ENCODE assay signal across 12 cellular contexts in genomic region chr1:159054427-159054826, GRCh38. TPM values are rescaled to one million over a fixed set of nuclear protein-coding genes. Genes with fewer than 3 reads are reported as not detected.
DNase-seq lines count a peak whose midpoint lies in the region; ATAC-seq and TF ChIP-seq lines count a peak whose summit lies in the region.
"Had no signal": no experiment of that assay in that cellular context is flagged by ENCODE, and none has a peak within 500 bp of the region (broad histone marks: within the 10 kb centered on the region; RNA-seq: fewer than 3 reads in every experiment).

No MANE protein-coding gene starts in this region.

- no peak for TF ChIP-seq CTCF in HL-60 (IDR thresholded peaks at IDR 0.05; ENCODE audit: insufficient read depth, low read length)
- TF ChIP-seq CTCF in lung (IDR thresholded peaks at IDR 0.05; ENCODE audit: control extremely low read depth, extremely low read depth), result no peak
- TF ChIP-seq CTCF in upper lobe of right lung (IDR thresholded peaks at IDR 0.05), result no peak

- H3K36me3 Mint-ChIP-seq in CD4-positive, CD25-positive, alpha-beta regulatory T cell, result peaks cover 64% of the 10 kb centered on the region
- peaks cover 72% of the 10 kb centered on the region for H3K36me3 Mint-ChIP-seq in activated naive CD8-positive, alpha-beta T cell treated with anti-CD3 and anti-CD28 coated beads, Interleukin-2, amount 50 U/mL, for 24 hours (ENCODE audit: low read depth)

- H3K36me3 ChIP-seq in CD4-positive, CD25-positive, alpha-beta regulatory T cell (ENCODE audit: control insufficient read depth, insufficient read depth, low read length), result peaks cover 69% of the 10 kb centered on the region
- H3K36me3 ChIP-seq in lung (ENCODE audit: control insufficient read depth in 2 of 2, insufficient read depth in 2 of 2, low read length in 2 of 2) (peaks cover 18 to 23% of the 10 kb centered on the region in 2 donors), upper lobe of right lung (peaks cover 67% of the 10 kb centered on the region)

- no peak for ATAC-seq in CD4-positive, CD25-positive, alpha-beta regulatory T cell (ENCODE audit: low read depth in 2 of 2)
- no peak for ATAC-seq in activated naive CD8-positive, alpha-beta T cell treated with anti-CD3 and anti-CD28 coated beads, Interleukin-2, amount 50 U/mL, for 24 hours
- ATAC-seq in lung (ENCODE audit: insufficient read depth, low FRiP score) (peak; percentile 23), upper lobe of right lung (no peak), GM21360 (IDR thresholded peaks at IDR 0.05; ENCODE audit: unreplicated experiment) (no peak)

- H3K4me1 ChIP-seq in CD4-positive, CD25-positive, alpha-beta regulatory T cell (ENCODE audit: control insufficient read depth, insufficient read depth, low read length, poor library complexity, severe bottlenecking), result peaks cover 10% of the 10 kb centered on the region
- H3K4me1 ChIP-seq in lung (ENCODE audit: control insufficient read depth in 2 of 2, insufficient read depth in 2 of 2, low read length in 2 of 2), result peaks cover 2 to 5% of the 10 kb centered on the region in 2 donors
- no peaks in the 10 kb centered on the region for H3K4me1 ChIP-seq in upper lobe of right lung

- no peaks in the 10 kb centered on the region for H3K27me3 Mint-ChIP-seq in CD4-positive, CD25-positive, alpha-beta regulatory T cell
- no peaks in the 10 kb centered on the region for H3K27me3 Mint-ChIP-seq in activated naive CD8-positive, alpha-beta T cell treated with anti-CD3 and anti-CD28 coated beads, Interleukin-2, amount 50 U/mL, for 24 hours

- no peaks in the 10 kb centered on the region for H3K27me3 ChIP-seq in CD4-positive, CD25-positive, alpha-beta regulatory T cell (ENCODE audit: control insufficient read depth, insufficient read depth, low read length)
- no peaks in the 10 kb centered on the region for H3K27me3 ChIP-seq in HL-60 (ENCODE audit: insufficient read depth, poor library complexity, severe bottlenecking)
- H3K27me3 ChIP-seq in lung (ENCODE audit: control insufficient read depth, insufficient read depth), result no peaks in the 10 kb centered on the region
- no peaks in the 10 kb centered on the region for H3K27me3 ChIP-seq in upper lobe of right lung

- H3K9me3 Mint-ChIP-seq in CD4-positive, CD25-positive, alpha-beta regulatory T cell, result no peaks in the 10 kb centered on the region
- no peaks in the 10 kb centered on the region for H3K9me3 Mint-ChIP-seq in activated naive CD8-positive, alpha-beta T cell treated with anti-CD3 and anti-CD28 coated beads, Interleukin-2, amount 50 U/mL, for 24 hours

- 70 to 84% methylated on average over 2 of the region's 2 CpGs for WGBS in lung, 2 donors

- intact Hi-C loops in upper lobe of right lung (cut with DNase I), result no loop called here

- peaks cover 38 to 45% (median 42%) of the 10 kb centered on the region in 4 donors for H3K4me1 Mint-ChIP-seq in CD4-positive, CD25-positive, alpha-beta regulatory T cell
- H3K4me1 Mint-ChIP-seq in activated naive CD8-positive, alpha-beta T cell treated with anti-CD3 and anti-CD28 coated beads, Interleukin-2, amount 50 U/mL, for 24 hours, result peaks cover 56% of the 10 kb centered on the region

- no peak for DNase-seq in CD4-positive, CD25-positive, alpha-beta regulatory T cell
- DNase-seq in HL-60 (ENCODE audit: low read depth in 1 of 2, low spot score in 1 of 2) (no peak), lung (ENCODE audit: low spot score) (no peak), upper lobe of right lung (no peak), DMS153 (lab: John Stamatoyannopoulos, UW) (no peak), amygdala (lab: John Stamatoyannopoulos, UW) (no peak)
- no peak for DNase-seq in activated naive CD8-positive, alpha-beta T cell treated with anti-CD3 and anti-CD28 coated beads, Interleukin-2, amount 50 U/mL, for 24 hours
- DNase-seq: activated CD8-positive, alpha-beta memory T cell treated with anti-CD3 and anti-CD28 coated beads, Interleukin-2, amount 50 U/mL, for 4 hours; NCI-H1417 treated with DMSO at 0.1 percent for 48 hours; stimulated activated naive CD4-positive, alpha-beta T cell had no signal

- H3K4me3 Mint-ChIP-seq in CD4-positive, CD25-positive, alpha-beta regulatory T cell, result no peak overlapping the region
- H3K4me3 Mint-ChIP-seq in activated naive CD8-positive, alpha-beta T cell treated with anti-CD3 and anti-CD28 coated beads, Interleukin-2, amount 50 U/mL, for 24 hours, result no peak overlapping the region

- no peak overlapping the region for H3K4me3 ChIP-seq in CD4-positive, CD25-positive, alpha-beta regulatory T cell (ENCODE audit: low read depth, low read length)
- H3K4me3 ChIP-seq in HL-60 (replicated peaks; ENCODE audit: insufficient read depth, low read length) (no peak overlapping the region), lung (no peak overlapping the region), upper lobe of right lung (no peak overlapping the region)

- peak overlapping the region; percentile 7 to 82 (median 37) for H3K27ac Mint-ChIP-seq in CD4-positive, CD25-positive, alpha-beta regulatory T cell
- peak overlapping the region; percentile 24 for H3K27ac Mint-ChIP-seq in activated naive CD8-positive, alpha-beta T cell treated with anti-CD3 and anti-CD28 coated beads, Interleukin-2, amount 50 U/mL, for 24 hours

- H3K9me3 ChIP-seq in CD4-positive, CD25-positive, alpha-beta regulatory T cell (ENCODE audit: control insufficient read depth in 2 of 2, low read length in 2 of 2), result no peaks in the 10 kb centered on the region
- H3K9me3 ChIP-seq in lung (ENCODE audit: control insufficient read depth in 2 of 2, insufficient read depth in 1 of 2, low read length in 1 of 2) (no peaks in the 10 kb centered on the region), upper lobe of right lung (no peaks in the 10 kb centered on the region)

- H3K27ac ChIP-seq in CD4-positive, CD25-positive, alpha-beta regulatory T cell (ENCODE audit: insufficient read depth, low read length, poor library complexity, severe bottlenecking), result peak overlapping the region; percentile 30
- peak overlapping the region; percentile 70 for H3K27ac ChIP-seq in HL-60 (replicated peaks)
- H3K27ac ChIP-seq in lung (ENCODE audit: low read depth in 1 of 2, low read length in 1 of 2), result no peak overlapping the region
- no peak overlapping the region for H3K27ac ChIP-seq in upper lobe of right lung
- H3K27ac ChIP-seq: C4-2B had no signal

RNA-seq across cellular contexts. Expression of gene AIM2, which starts 22.1 kb away (rescaled TPM):
- 6.2 TPM for total RNA-seq in CD4-positive, CD25-positive, alpha-beta regulatory T cell
- 10 to 100 TPM in 2 of 4 donors, 1 to 10 TPM in 2; 6.9 to 13.5 (median 8.8) TPM for polyA plus RNA-seq in CD4-positive, CD25-positive, alpha-beta regulatory T cell
- 1 to 10 TPM in 1 of 2 donors, under 1 TPM in 1; 0.97 to 1.8 TPM for total RNA-seq in lung
- 1 to 10 TPM in 1 of 2 donors, under 1 TPM in 1; 0.47 to 2.9 TPM for polyA plus RNA-seq in lung
- total RNA-seq in upper lobe of right lung, result 3.0 TPM

RNA-seq across cellular contexts. Expression of gene IFI16, which starts 44.7 kb away (rescaled TPM):
- total RNA-seq in CD4-positive, CD25-positive, alpha-beta regulatory T cell, result 130 TPM
- 100 to 1,000 TPM in 2 of 4 donors, 10 to 100 TPM in 2; 90.4 to 117 (median 101) TPM for polyA plus RNA-seq in CD4-positive, CD25-positive, alpha-beta regulatory T cell
- 10 to 100 TPM; 60.7 to 86.3 TPM for total RNA-seq in lung
- polyA plus RNA-seq in lung, result 100 to 1,000 TPM in 1 of 2 donors, 10 to 100 TPM in 1; 76.4 to 124 TPM
- total RNA-seq in upper lobe of right lung, result 98.0 TPM

Comparison
In these comparisons a context has a peak if more than half of its experiments do, and no peak if none do; other contexts are left out.
1. H3K27ac ChIP-seq: peak in CD4-positive, CD25-positive, alpha-beta regulatory T cell (single experiment) and HL-60 (single experiment); none in lung (0 of 2) and upper lobe of right lung (single experiment).